In genomic region chr19:47405854-47406417, GRCh38 we compare ENCODE assay signal across 20 cellular contexts.
"Had no signal": no experiment of that assay in that cellular context is flagged by ENCODE, and none has a peak within 500 bp of the region (broad histone marks: within the 10 kb centered on the region; RNA-seq: fewer than 3 reads in every experiment).

No MANE protein-coding gene starts in this region.

- H3K4me1 ChIP-seq: heart left ventricle, psoas muscle, right lobe of liver, transverse colon had no signal

- H3K27ac ChIP-seq: coronary artery, heart left ventricle, psoas muscle, right lobe of liver, thoracic aorta, transverse colon had no signal

- H3K36me3 ChIP-seq: heart left ventricle, right lobe of liver, thoracic aorta, transverse colon had no signal

- ATAC-seq: left colon; left ventricle myocardium superior; psoas muscle; stimulated activated memory B cell treated with anti-CD40 and anti-IgM and Interleukin-4, amounts not matched to agents 10 μg/mL and 1 μg/mL and 100 μg/mL, for 72 hours; stimulated activated naive CD8-positive, alpha-beta T cell treated with anti-CD3 and anti-CD28 coated beads, Interleukin-15, amount 100 ng/mL, for 72 hours had no signal

- H3K27me3 ChIP-seq: right lobe of liver had no signal

- H3K9me3 ChIP-seq: heart left ventricle, psoas muscle, right lobe of liver, thoracic aorta, transverse colon had no signal

- DNase-seq: effector CD4-positive, alpha-beta T cell; endodermal cell; foreskin melanocyte; heart left ventricle; hippocampal formation; left colon; left ventricle myocardium superior; mesendoderm; naive B cell; psoas muscle; retina; right lobe of liver; stimulated activated CD4-positive, alpha-beta T cell treated with anti-CD3 and anti-CD28 coated beads, Interleukin-15, amount 100 ng/mL, for 24 hours; stimulated activated CD4-positive, alpha-beta T cell treated with anti-CD3 and anti-CD28 coated beads, Interleukin-1b, Interleukin-23, amount 100 ng/mL, for 48 hours; stimulated activated CD4-positive, alpha-beta T cell treated with anti-CD3 and anti-CD28 coated beads, Interleukin-4, amount 100 ng/mL, for 24 hours; stimulated activated naive CD8-positive, alpha-beta T cell treated with anti-CD3 and anti-CD28 coated beads, Interleukin-15, amount 100 ng/mL, for 72 hours; transverse colon had no signal

- H3K4me3 ChIP-seq: coronary artery, heart left ventricle, psoas muscle, right lobe of liver, thoracic aorta, transverse colon had no signal
